ENCODE assay signal across 1 cellular context in the genomic region with DNA sequence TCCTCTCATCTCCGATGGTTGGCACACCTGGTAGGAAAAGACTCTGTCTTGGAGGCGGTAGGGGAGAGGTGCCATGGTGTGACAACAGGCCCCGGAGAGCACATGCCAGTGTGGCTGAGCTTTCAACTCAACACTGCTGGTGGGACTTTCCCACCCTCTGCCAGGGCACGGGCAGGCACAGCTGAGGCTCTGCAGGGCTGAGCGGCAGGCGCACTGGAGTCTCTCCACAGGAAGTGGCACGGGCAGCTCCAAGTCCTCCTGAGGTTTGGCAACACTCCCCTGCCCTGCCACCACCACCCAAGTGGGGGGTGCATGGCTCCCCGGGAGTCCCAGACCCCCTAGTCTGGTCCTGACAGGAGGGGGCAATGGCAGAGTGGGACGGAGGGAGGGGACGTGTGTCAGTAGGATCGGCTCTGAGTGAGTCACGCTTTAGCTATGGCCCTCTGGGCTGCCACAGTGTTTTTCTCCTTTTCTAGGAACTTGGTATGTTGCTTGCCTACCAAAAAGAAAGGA.
TF ChIP-seq lines count a peak whose summit lies in the region.

No MANE protein-coding gene starts in this region.

TF ChIP-seq in A549, 52 proteins besides CTCF, POLR2A, EP300 and RAD21 (continued from another document):
- TF ChIP-seq, protein P1, sequence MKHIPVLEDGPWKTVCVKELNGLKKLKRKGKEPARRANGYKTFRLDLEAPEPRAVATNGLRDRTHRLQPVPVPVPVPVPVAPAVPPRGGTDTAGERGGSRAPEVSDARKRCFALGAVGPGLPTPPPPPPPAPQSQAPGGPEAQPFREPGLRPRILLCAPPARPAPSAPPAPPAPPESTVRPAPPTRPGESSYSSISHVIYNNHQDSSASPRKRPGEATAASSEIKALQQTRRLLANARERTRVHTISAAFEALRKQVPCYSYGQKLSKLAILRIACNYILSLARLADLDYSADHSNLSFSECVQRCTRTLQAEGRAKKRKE (CRISPR knock-in tag; IDR thresholded peaks at IDR 0.05; ENCODE audit: low read depth): peak; percentile 58; the same call in 1 of the 2 replicates
- no peak for TF ChIP-seq RFX5 (IDR thresholded peaks at IDR 0.05)
- no peak for TF ChIP-seq RCOR1 (IDR thresholded peaks at IDR 0.05; ENCODE audit: low read depth, low read length)
- TF ChIP-seq GATA3 (IDR thresholded peaks at IDR 0.05; ENCODE audit: borderline replicate concordance): peak; percentile 43; the same call in 1 of the 2 replicates
- TF ChIP-seq, protein P2, sequence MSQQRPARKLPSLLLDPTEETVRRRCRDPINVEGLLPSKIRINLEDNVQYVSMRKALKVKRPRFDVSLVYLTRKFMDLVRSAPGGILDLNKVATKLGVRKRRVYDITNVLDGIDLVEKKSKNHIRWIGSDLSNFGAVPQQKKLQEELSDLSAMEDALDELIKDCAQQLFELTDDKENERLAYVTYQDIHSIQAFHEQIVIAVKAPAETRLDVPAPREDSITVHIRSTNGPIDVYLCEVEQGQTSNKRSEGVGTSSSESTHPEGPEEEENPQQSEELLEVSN (IDR thresholded peaks at IDR 0.05; ENCODE audit: borderline replicate concordance, low read depth): peak; percentile 55; the same call in 1 of the 2 replicates
- TF ChIP-seq FOSL2 (IDR thresholded peaks at IDR 0.05): no peak
- TF ChIP-seq FOSL2 (CRISPR knock-in tag; IDR thresholded peaks at IDR 0.05): peak; percentile 77
